ENCODE assay signal across 27 cellular contexts in genomic region chr7:83355143-83355542, GRCh38.
"Had no signal": no experiment of that assay in that cellular context is flagged by ENCODE, and none has a peak within 500 bp of the region (broad histone marks: within the 10 kb centered on the region; RNA-seq: fewer than 3 reads in every experiment).

No MANE protein-coding gene starts in this region.

- H3K4me3 ChIP-seq: breast epithelium, gastrocnemius medialis, smooth muscle cell, thyroid gland, upper lobe of right lung had no signal

- H3K4me1 ChIP-seq: breast epithelium, gastrocnemius medialis, thyroid gland, upper lobe of right lung had no signal

- ATAC-seq: esophagus mucosa; gastrocnemius medialis; left ventricle myocardium superior; sciatic nerve; stimulated activated memory B cell treated with anti-CD40 and anti-IgM and Interleukin-4, amounts not matched to agents 10 μg/mL and 1 μg/mL and 100 μg/mL, for 72 hours; stimulated activated naive CD8-positive, alpha-beta T cell treated with anti-CD3 and anti-CD28 coated beads, Interleukin-15, amount 100 ng/mL, for 72 hours; upper lobe of right lung had no signal

- DNase-seq: activated CD4-positive, alpha-beta memory T cell treated with anti-CD3 and anti-CD28 coated beads for 36 hours; activated CD4-positive, alpha-beta T cell treated with anti-CD3 and anti-CD28 coated beads, Interleukin-2, amount 10 ng/mL, durations not matched to agents 24 days and 14 days; activated CD4-positive, CD25-positive, alpha-beta regulatory T cell treated with anti-CD3 and anti-CD28 coated beads, Interleukin-2, amount 50 U/mL, for 72 hours; activated CD8-positive, alpha-beta memory T cell treated with anti-CD3 and anti-CD28 coated beads, Interleukin-2, amount 50 U/mL, for 4 hours; activated gamma-delta T cell treated with Interleukin-2 at 50 U/mL for 16 hours; activated naive CD4-positive, alpha-beta T cell treated with anti-CD3 and anti-CD28 coated beads, Interleukin-2, amount 50 U/mL, for 16 hours; activated T-cell treated with anti-CD3 and anti-CD28 coated beads, Interleukin-2, amount 50 U/mL, for 1 hour; central memory CD4-positive, alpha-beta T cell; gastrocnemius medialis; glutamatergic neuron; islet precursor cell; left ventricle myocardium superior; naive B cell; nephron progenitor cell; stimulated activated CD4-positive, alpha-beta T cell treated with anti-CD3 and anti-CD28 coated beads, Interleukin-1b, Interleukin-23, amount 100 ng/mL, for 48 hours; stimulated activated CD4-positive, alpha-beta T cell treated with anti-CD3 and anti-CD28 coated beads, Interleukin-4, amount 100 ng/mL, for 4 hours; stimulated activated CD8-positive, alpha-beta memory T cell treated with anti-CD3 and anti-CD28 coated beads, Interleukin-4, amount 100 ng/mL, for 48 hours; stimulated activated naive CD8-positive, alpha-beta T cell treated with anti-CD3 and anti-CD28 coated beads, Interleukin-15, amount 100 ng/mL, for 72 hours; T-helper 9 cell; thyroid gland; upper lobe of right lung had no signal

- H3K27me3 ChIP-seq: breast epithelium, gastrocnemius medialis, neutrophil, thyroid gland, upper lobe of right lung had no signal

- H3K27ac ChIP-seq: breast epithelium, gastrocnemius medialis, neutrophil, thyroid gland, upper lobe of right lung had no signal

- H3K36me3 ChIP-seq: breast epithelium, gastrocnemius medialis, neutrophil, thyroid gland, upper lobe of right lung had no signal

- H3K9me3 ChIP-seq: breast epithelium, gastrocnemius medialis, neutrophil, thyroid gland, upper lobe of right lung had no signal
